ENCODE assay signal across 1 cellular context in the genomic region with DNA sequence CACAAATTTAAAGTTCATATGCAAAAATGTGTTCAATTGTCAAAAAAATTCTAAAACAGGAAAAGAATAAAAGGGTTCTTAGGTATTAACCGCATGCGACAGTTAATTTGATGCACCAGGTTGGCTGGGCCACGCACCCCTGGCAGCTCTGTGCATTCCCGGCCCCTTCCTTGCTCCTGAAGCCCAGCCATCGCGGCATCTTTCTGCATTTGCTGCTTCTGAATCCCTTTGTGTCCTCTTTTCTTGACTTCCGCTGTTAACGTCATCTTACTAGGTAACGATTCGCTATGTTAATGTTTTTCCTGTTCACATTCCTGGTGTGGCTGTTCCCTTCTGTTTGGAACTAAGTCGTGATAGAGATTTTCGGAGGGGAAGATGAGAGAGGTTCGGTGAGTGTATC.
TF ChIP-seq lines count a peak whose summit lies in the region.

No MANE protein-coding gene starts in this region.

TF ChIP-seq in SK-N-SH treated with all-trans-retinoic acid at 6 μM for 48 hours, 23 proteins besides CTCF, POLR2A, EP300 and RAD21 (continued from another document):
- TF ChIP-seq, protein P1, sequence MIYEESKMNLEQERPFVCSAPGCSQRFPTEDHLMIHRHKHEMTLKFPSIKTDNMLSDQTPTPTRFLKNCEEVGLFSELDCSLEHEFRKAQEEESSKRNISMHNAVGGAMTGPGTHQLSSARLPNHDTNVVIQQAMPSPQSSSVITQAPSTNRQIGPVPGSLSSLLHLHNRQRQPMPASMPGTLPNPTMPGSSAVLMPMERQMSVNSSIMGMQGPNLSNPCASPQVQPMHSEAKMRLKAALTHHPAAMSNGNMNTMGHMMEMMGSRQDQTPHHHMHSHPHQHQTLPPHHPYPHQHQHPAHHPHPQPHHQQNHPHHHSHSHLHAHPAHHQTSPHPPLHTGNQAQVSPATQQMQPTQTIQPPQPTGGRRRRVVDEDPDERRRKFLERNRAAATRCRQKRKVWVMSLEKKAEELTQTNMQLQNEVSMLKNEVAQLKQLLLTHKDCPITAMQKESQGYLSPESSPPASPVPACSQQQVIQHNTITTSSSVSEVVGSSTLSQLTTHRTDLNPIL (CRISPR knock-in tag; IDR thresholded peaks at IDR 0.05; ENCODE audit: low read depth) = no peak
- TF ChIP-seq ZFP3 (CRISPR knock-in tag; IDR thresholded peaks at IDR 0.05) = no peak
- TF ChIP-seq ZC3H10 (CRISPR knock-in tag; IDR thresholded peaks at IDR 0.05) = no peak
- TF ChIP-seq CSDC2 (CRISPR knock-in tag; IDR thresholded peaks at IDR 0.05) = no peak
- no peak for TF ChIP-seq ZNF565 (CRISPR knock-in tag; conservative IDR thresholded peaks at IDR 0.05; ENCODE audit: low read depth)
- TF ChIP-seq ZFP30 (CRISPR knock-in tag; IDR thresholded peaks at IDR 0.05) = no peak
- no peak for TF ChIP-seq ESRRG (CRISPR knock-in tag; IDR thresholded peaks at IDR 0.05)
- TF ChIP-seq BACH2 (CRISPR knock-in tag; IDR thresholded peaks at IDR 0.05; ENCODE audit: borderline replicate concordance) = no peak
- no peak for TF ChIP-seq ARNTL (CRISPR knock-in tag; IDR thresholded peaks at IDR 0.05; ENCODE audit: borderline replicate concordance, low read depth)
- TF ChIP-seq, protein P2, sequence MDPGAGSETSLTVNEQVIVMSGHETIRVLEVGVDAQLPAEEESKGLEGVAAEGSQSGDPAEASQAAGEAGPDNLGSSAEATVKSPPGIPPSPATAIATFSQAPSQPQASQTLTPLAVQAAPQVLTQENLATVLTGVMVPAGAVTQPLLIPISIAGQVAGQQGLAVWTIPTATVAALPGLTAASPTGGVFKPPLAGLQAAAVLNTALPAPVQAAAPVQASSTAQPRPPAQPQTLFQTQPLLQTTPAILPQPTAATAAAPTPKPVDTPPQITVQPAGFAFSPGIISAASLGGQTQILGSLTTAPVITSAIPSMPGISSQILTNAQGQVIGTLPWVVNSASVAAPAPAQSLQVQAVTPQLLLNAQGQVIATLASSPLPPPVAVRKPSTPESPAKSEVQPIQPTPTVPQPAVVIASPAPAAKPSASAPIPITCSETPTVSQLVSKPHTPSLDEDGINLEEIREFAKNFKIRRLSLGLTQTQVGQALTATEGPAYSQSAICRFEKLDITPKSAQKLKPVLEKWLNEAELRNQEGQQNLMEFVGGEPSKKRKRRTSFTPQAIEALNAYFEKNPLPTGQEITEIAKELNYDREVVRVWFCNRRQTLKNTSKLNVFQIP (CRISPR knock-in tag; IDR thresholded peaks at IDR 0.05; ENCODE audit: borderline replicate concordance, low read depth) = no peak
